ENCODE assay signal across 34 cellular contexts in genomic region chr4:189787216-189788031, GRCh38.
DNase-seq lines count a peak whose midpoint lies in the region; ATAC-seq lines count a peak whose summit lies in the region.
"Had no signal": no experiment of that assay in that cellular context is flagged by ENCODE, and none has a peak within 500 bp of the region (broad histone marks: within the 10 kb centered on the region; RNA-seq: fewer than 3 reads in every experiment).

No MANE protein-coding gene starts in this region.

- H4K91ac ChIP-seq in mesenchymal stem cell (ENCODE audit: low read length) = no peak overlapping the region

- H2BK12ac ChIP-seq in mesenchymal stem cell (ENCODE audit: low read length in 2 of 2) = no peak overlapping the region

- H3K36me3 ChIP-seq in adipocyte (ENCODE audit: control insufficient read depth, insufficient read depth, low read length, severe bottlenecking) (no peaks in the 10 kb centered on the region), mesenchymal stem cell (ENCODE audit: control insufficient read depth in 1 of 2, insufficient read depth in 2 of 2, low read depth in 1 of 2, low read length in 2 of 2) (no peaks in the 10 kb centered on the region)
- H3K36me3 ChIP-seq: esophagus muscularis mucosa, heart right ventricle, SJSA1 had no signal

- H3K9ac ChIP-seq in adipocyte (ENCODE audit: low read length) (no peak overlapping the region), mesenchymal stem cell (ENCODE audit: low read length) (no peak overlapping the region)

- H2BK5ac ChIP-seq in mesenchymal stem cell (ENCODE audit: low read depth, low read length, poor library complexity, severe bottlenecking) = no peak overlapping the region

- H2AK5ac ChIP-seq in mesenchymal stem cell (ENCODE audit: low read length, severe bottlenecking) = no peak overlapping the region

- no peak overlapping the region for H3K27ac ChIP-seq in mesenchymal stem cell (ENCODE audit: low read length, poor library complexity, severe bottlenecking)
- H3K27ac ChIP-seq: 22Rv1, C4-2B, dorsolateral prefrontal cortex, esophagus muscularis mucosa, heart right ventricle, psoas muscle, RWPE1, SJSA1 had no signal

- no peak overlapping the region for H3K23ac ChIP-seq in mesenchymal stem cell (ENCODE audit: low read length in 2 of 2)

- H2BK120ac ChIP-seq in mesenchymal stem cell (ENCODE audit: low read depth, low read length) = no peak overlapping the region

- peaks cover 3% of the 10 kb centered on the region for H3K9me3 ChIP-seq in adipocyte (ENCODE audit: control insufficient read depth, low read length)
- H3K9me3 ChIP-seq in mesenchymal stem cell (ENCODE audit: control insufficient read depth, low read length) = peaks cover under 1% of the 10 kb centered on the region
- H3K9me3 ChIP-seq: Caco-2, psoas muscle had no signal

- WGBS in mesenchymal stem cell = 88% methylated on average over 18 of the region's 19 CpGs

- no peaks in the 10 kb centered on the region for H3K79me1 ChIP-seq in mesenchymal stem cell (replicated peaks; ENCODE audit: low read length, poor library complexity, severe bottlenecking)

- no peak overlapping the region for H3K4me2 ChIP-seq in mesenchymal stem cell (ENCODE audit: low read length, poor library complexity, severe bottlenecking)

- H3K4me1 ChIP-seq in adipocyte (ENCODE audit: control insufficient read depth, insufficient read depth, low read length) (peaks cover 14% of the 10 kb centered on the region), mesenchymal stem cell (ENCODE audit: control insufficient read depth, insufficient read depth, low read depth, low read length) (no peaks in the 10 kb centered on the region)
- H3K4me1 ChIP-seq: Caco-2, esophagus muscularis mucosa, heart right ventricle, psoas muscle, SJSA1 had no signal

- H3K27me3 ChIP-seq in adipocyte (replicated peaks; ENCODE audit: control insufficient read depth, insufficient read depth, low read length) (no peaks in the 10 kb centered on the region), mesenchymal stem cell (ENCODE audit: control insufficient read depth in 1 of 2, insufficient read depth in 1 of 2, low read length in 2 of 2) (no peaks in the 10 kb centered on the region)
- H3K27me3 ChIP-seq: esophagus muscularis mucosa, SJSA1 had no signal

- H3K14ac ChIP-seq in mesenchymal stem cell (ENCODE audit: low read length in 2 of 2) = no peak overlapping the region

- H2BK15ac ChIP-seq in mesenchymal stem cell (ENCODE audit: low read depth, poor library complexity, severe bottlenecking) = no peak overlapping the region

- H4K8ac ChIP-seq in mesenchymal stem cell (ENCODE audit: low read length) = no peak overlapping the region

- intact Hi-C loops in sciatic nerve (cut with DNase I) = loop anchor here (2.0 kb wide), 1 partner anchor 503 kb away; no protein-coding TSS in a partner anchor

- no peak for ATAC-seq in sciatic nerve
- ATAC-seq: activated T-cell treated with anti-CD3 and anti-CD28 coated beads, Interleukin-2, amount 50 U/mL, for 4 hours; heart right ventricle; HepG2; psoas muscle; stimulated activated effector memory CD8-positive, alpha-beta T cell treated with anti-CD3 and anti-CD28 coated beads, Interleukin-12 subunit alpha, Interleukin-12 subunit beta, amount 100 ng/mL, for 72 hours; T-cell had no signal

- DNase-seq in DMS53 (lab: John Stamatoyannopoulos, UW) = peak; percentile 7
- no peak for DNase-seq in DMS53 treated with DMSO at 0.1 percent for 48 hours (lab: John Stamatoyannopoulos, UW; ENCODE audit: unreplicated experiment)
- DNase-seq in MV-4-11 (lab: John Stamatoyannopoulos, UW) = peak; percentile 30
- no peak for DNase-seq in adipocyte (ENCODE audit: low read depth)
- peak; percentile 5 for DNase-seq in mesenchymal stem cell
- no peak for DNase-seq in sciatic nerve (ENCODE audit: low spot score)
- DNase-seq in NCI-H748 treated with DMSO at 0.1 percent for 48 hours (lab: John Stamatoyannopoulos, UW) = no peak
- DNase-seq in SKM-1 treated with dmso at 0.1 percent for 144 hours (lab: John Stamatoyannopoulos, UW; ENCODE audit: unreplicated experiment) = no peak
- DNase-seq: activated B cell treated with CpG ODN at 0.5 μM for 24 hours; activated gamma-delta T cell treated with Interleukin-2 at 50 U/mL for 16 hours; activated T-cell treated with anti-CD3 and anti-CD28 coated beads, Interleukin-2, amount 50 U/mL, for 4 hours; Caco-2; DMS79; dorsolateral prefrontal cortex; foreskin melanocyte; GF-D8; heart right ventricle; Kasumi-1; kidney glomerular epithelial cell; natural killer cell; NCI-H446; NCI-H82; occipital lobe; psoas muscle; stimulated activated CD4-positive, alpha-beta T cell treated with anti-CD3 and anti-CD28 coated beads, Interleukin-15, amount 100 ng/mL, for 24 hours; stimulated activated CD4-positive, alpha-beta T cell treated with anti-CD3 and anti-CD28 coated beads, Interleukin-4, amount 100 ng/mL, for 4 hours; T-cell had no signal

- no peak overlapping the region for H2AFZ ChIP-seq in mesenchymal stem cell (ENCODE audit: low read depth, low read length)

- no peak overlapping the region for H3K4ac ChIP-seq in mesenchymal stem cell (ENCODE audit: low read depth in 1 of 2, low read length in 2 of 2)

- peak overlapping the region; percentile 57 for H3K4me3 ChIP-seq in adipocyte (ENCODE audit: low read length)
- H3K4me3 ChIP-seq in mesenchymal stem cell (ENCODE audit: insufficient read depth in 1 of 2, low read depth in 1 of 2, low read length in 2 of 2) = no peak overlapping the region
- H3K4me3 ChIP-seq: dorsolateral prefrontal cortex, esophagus muscularis mucosa, heart right ventricle, psoas muscle, SJSA1 had no signal

- no peak overlapping the region for H3K18ac ChIP-seq in mesenchymal stem cell (ENCODE audit: low read depth in 1 of 2, low read length in 2 of 2)

Comparison
In these comparisons a context has a peak if more than half of its experiments do, and no peak if none do; other contexts are left out.
1. DNase-seq: peak in DMS53 (single experiment), MV-4-11 (single experiment) and mesenchymal stem cell (single experiment); none in DMS53 treated with DMSO at 0.1 percent for 48 hours (single experiment), adipocyte (single experiment), sciatic nerve (single experiment), NCI-H748 treated with DMSO at 0.1 percent for 48 hours (single experiment) and SKM-1 treated with dmso at 0.1 percent for 144 hours (single experiment).